Comparison of ENCODE assay signal across 21 cellular contexts in genomic region chr1:216598448-216598847, GRCh38.
"Had no signal": no experiment of that assay in that cellular context is flagged by ENCODE, and none has a peak within 500 bp of the region (broad histone marks: within the 10 kb centered on the region; RNA-seq: fewer than 3 reads in every experiment).

No MANE protein-coding gene starts in this region.

- H3K4me1 ChIP-seq: colonic mucosa, foreskin keratinocyte had no signal

- DNase-seq: colonic mucosa; dermis blood vessel endothelial cell; erythroblast; foreskin keratinocyte; head of caudate nucleus; islet precursor cell; mammary epithelial cell; mucosa of descending colon; naive thymus-derived CD8-positive, alpha-beta T cell; nucleus accumbens; ovary; sigmoid colon; stimulated activated CD4-positive, alpha-beta T cell treated with anti-CD3 and anti-CD28 coated beads, Interleukin-2, amount 100 ng/mL, for 24 hours; stimulated activated CD4-positive, alpha-beta T cell treated with anti-CD3 and anti-CD28 coated beads, Interleukin-4, amount 100 ng/mL, for 4 hours; stimulated activated naive B cell treated with anti-CD40 and anti-IgM and Interleukin-4, amounts not matched to agents 10 μg/mL and 1 μg/mL and 100 μg/mL, for 72 hours; stimulated activated naive CD8-positive, alpha-beta T cell treated with anti-CD3 and anti-CD28 coated beads, Interleukin-15, amount 100 ng/mL, for 72 hours; transverse colon had no signal

- H3K27ac Mint-ChIP-seq: naive thymus-derived CD8-positive, alpha-beta T cell; stimulated activated naive B cell treated with anti-CD40 and anti-IgM and Interleukin-4, amounts not matched to agents 10 μg/mL and 1 μg/mL and 100 μg/mL, for 72 hours; stimulated activated naive CD8-positive, alpha-beta T cell treated with anti-CD3 and anti-CD28 coated beads, Interleukin-15, amount 100 ng/mL, for 72 hours had no signal

- H3K36me3 ChIP-seq: colonic mucosa, ovary, right atrium auricular region, sigmoid colon, thoracic aorta, transverse colon had no signal

- H3K4me1 Mint-ChIP-seq: stimulated activated naive CD8-positive, alpha-beta T cell treated with anti-CD3 and anti-CD28 coated beads, Interleukin-15, amount 100 ng/mL, for 72 hours had no signal

- H3K9me3 ChIP-seq: colonic mucosa, mucosa of descending colon, ovary, right atrium auricular region, sigmoid colon, thoracic aorta, transverse colon had no signal

- H3K4me3 ChIP-seq: colonic mucosa, hepatocyte, mucosa of descending colon, ovary, right atrium auricular region, sigmoid colon, skin epidermis, thoracic aorta, transverse colon had no signal

- H3K36me3 Mint-ChIP-seq: stimulated activated naive B cell treated with anti-CD40 and anti-IgM and Interleukin-4, amounts not matched to agents 10 μg/mL and 1 μg/mL and 100 μg/mL, for 72 hours had no signal

- H3K4me3 Mint-ChIP-seq: naive thymus-derived CD8-positive, alpha-beta T cell; stimulated activated naive B cell treated with anti-CD40 and anti-IgM and Interleukin-4, amounts not matched to agents 10 μg/mL and 1 μg/mL and 100 μg/mL, for 72 hours; stimulated activated naive CD8-positive, alpha-beta T cell treated with anti-CD3 and anti-CD28 coated beads, Interleukin-15, amount 100 ng/mL, for 72 hours had no signal

- H3K27me3 ChIP-seq: colonic mucosa, foreskin keratinocyte, hepatocyte, ovary, right atrium auricular region, sigmoid colon, transverse colon had no signal

- H3K9me3 Mint-ChIP-seq: stimulated activated naive B cell treated with anti-CD40 and anti-IgM and Interleukin-4, amounts not matched to agents 10 μg/mL and 1 μg/mL and 100 μg/mL, for 72 hours; stimulated activated naive CD8-positive, alpha-beta T cell treated with anti-CD3 and anti-CD28 coated beads, Interleukin-15, amount 100 ng/mL, for 72 hours had no signal

- H3K27ac ChIP-seq: colonic mucosa, foreskin keratinocyte, hepatocyte, ovary, right atrium auricular region, sigmoid colon, skin epidermis, thoracic aorta, transverse colon had no signal
